8 cellular contexts compared by ENCODE assay signal in the genomic region with DNA sequence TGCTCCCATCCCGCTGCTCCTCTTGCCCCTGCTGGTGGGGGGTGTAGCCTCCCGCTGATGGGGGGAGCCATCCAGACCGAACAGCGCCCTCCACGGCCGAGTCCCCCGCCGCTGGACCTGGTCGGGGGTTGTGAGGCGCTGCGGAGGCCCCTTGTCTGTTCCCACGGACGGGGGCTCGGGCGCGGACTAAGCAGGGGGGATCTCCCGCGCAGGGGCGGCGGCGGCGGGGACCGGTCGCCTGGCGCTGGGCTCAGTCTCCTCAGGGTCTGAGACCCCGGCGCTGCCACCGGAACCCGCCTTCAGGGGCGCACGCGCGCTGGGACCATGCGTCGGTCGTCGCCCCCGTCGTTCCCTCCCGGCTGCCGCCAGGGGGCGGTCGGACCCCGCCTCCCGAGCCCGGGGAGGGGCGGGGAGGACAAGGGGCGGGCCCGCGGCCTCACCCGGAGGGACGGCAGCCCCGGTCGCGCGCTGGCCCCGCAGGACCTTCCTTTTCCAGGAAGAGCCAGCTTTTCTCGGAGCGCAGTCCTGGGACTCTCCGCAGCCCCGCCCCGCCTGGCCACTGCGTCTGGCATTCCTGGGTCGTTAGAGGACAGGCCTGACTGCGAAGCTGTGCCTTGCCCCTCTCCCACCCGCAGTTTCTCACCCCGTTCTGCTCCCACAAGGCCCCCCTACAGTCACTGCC. TPM values are rescaled to one million over a fixed set of nuclear protein-coding genes. Genes with fewer than 3 reads are reported as not detected.
A peak's percentile ranks its signal among the peaks of the same experiment; 100 is the strongest.
DNase-seq lines count a peak whose midpoint lies in the region; ATAC-seq and TF ChIP-seq lines count a peak whose summit lies in the region.

No MANE protein-coding gene starts in this region.

- peak overlapping the region; percentile 71 for H3K9ac ChIP-seq in IMR-90 (ENCODE audit: low read depth, low read length)

- peak overlapping the region; percentile 96 to 100 for H4K8ac ChIP-seq in IMR-90 (ENCODE audit: low read depth in 2 of 2, low read length in 2 of 2)

- dilution Hi-C loops in IMR-90 (cut with HindIII; ENCODE audit: low sequenced_read_pairs, unreplicated experiment), result no loop called here

- H3K18ac ChIP-seq in IMR-90 (ENCODE audit: low read depth, low read length), result peak overlapping the region; percentile 82

- peak overlapping the region; percentile 75 for H3K4me3 ChIP-seq in IMR-90 (ENCODE audit: insufficient read depth, low read depth, low read length)
- peak overlapping the region; percentile 90 for H3K4me3 ChIP-seq in osteoblast (ENCODE audit: insufficient read depth, low read length)
- peak overlapping the region; percentile 69 to 72 for H3K4me3 ChIP-seq in testis

- H3K23ac ChIP-seq in IMR-90 (ENCODE audit: low read depth, low read length), result peak overlapping the region; percentile 87

- peaks cover 5% of the 10 kb centered on the region for H3K4me1 ChIP-seq in IMR-90 (ENCODE audit: control insufficient read depth, insufficient read depth, low read length)
- H3K4me1 ChIP-seq in osteoblast (ENCODE audit: insufficient read depth, low read length), result no peaks in the 10 kb centered on the region
- peaks cover 14% of the 10 kb centered on the region for H3K4me1 ChIP-seq in testis

- peak; percentile 69 for ATAC-seq in GM21515 (IDR thresholded peaks at IDR 0.05; ENCODE audit: unreplicated experiment)
- ATAC-seq in IMR-90 (ENCODE audit: low read depth), result peak; percentile 99

- peak; percentile 39; the same call in 1 of the 2 replicates for TF ChIP-seq POLR2A in IMR-90 (IDR thresholded peaks at IDR 0.05; ENCODE audit: low read depth, low read length)
- no peak for TF ChIP-seq POLR2A in testis (IDR thresholded peaks at IDR 0.05)

- peak overlapping the region; percentile 93 for H4K5ac ChIP-seq in IMR-90 (ENCODE audit: low read depth, low read length)

- DNase-seq in DMS153 treated with DMSO at 0.1 percent for 48 hours (lab: John Stamatoyannopoulos, UW; ENCODE audit: unreplicated experiment), result peak; percentile 62
- peak; percentile 81 for DNase-seq in IMR-90
- peak; percentile 73 for DNase-seq in SK-MEL-5 (ENCODE audit: low read depth, low spot score)
- DNase-seq in activated naive CD4-positive, alpha-beta T cell treated with anti-CD3 and anti-CD28 coated beads, Interleukin-2, amount 10 ng/mL, durations not matched to agents 7 days and 5 days, result peak; percentile 89
- peak; percentile 71 for DNase-seq in globus pallidus (ENCODE audit: low spot score)
- DNase-seq in osteoblast (ENCODE audit: insufficient read length, low spot score, missing footprints), result peak; percentile 100
- peak; percentile 83 for DNase-seq in testis

- POLR2A ChIA-PET in IMR-90 (lab: Charles Lee; ENCODE audit: unreplicated experiment), result interaction anchor here (0.9 kb wide), 1 partner anchor 39 kb away, joined by 12 read pairs; the partner anchor contains the start of gene TNFRSF12A

- peaks cover 28% of the 10 kb centered on the region for H3K36me3 Mint-ChIP-seq in activated naive CD4-positive, alpha-beta T cell treated with anti-CD3 and anti-CD28 coated beads, Interleukin-2, amount 10 ng/mL, durations not matched to agents 7 days and 5 days

- in situ Hi-C loops in IMR-90 (cut with MboI; ENCODE audit: low sequenced_read_pairs) (no loop called here), SK-MEL-5 (cut with HindIII; ENCODE audit: low pct_unique_long_range_greater_than_20kb, low sequenced_read_pairs) (no loop called here)

- H2BK15ac ChIP-seq in IMR-90 (ENCODE audit: low read depth, low read length), result peak overlapping the region; percentile 90; the same call in 1 of the 3 replicates

- WGBS in IMR-90 (ENCODE audit: extremely low coverage in 2 of 2, insufficient read length in 1 of 2), 2 experiments, result 0% methylated on average over 48 of the region's 67 CpGs; no CpG with 5 or more reads in 1 of the 2 experiments
- 0 to 1% methylated on average over 3 to 61 of the region's 67 CpGs for WGBS in testis, 2 donors

- H3K4me1 Mint-ChIP-seq in activated naive CD4-positive, alpha-beta T cell treated with anti-CD3 and anti-CD28 coated beads, Interleukin-2, amount 10 ng/mL, durations not matched to agents 7 days and 5 days, result peaks cover 79% of the 10 kb centered on the region

- H2AK5ac ChIP-seq in IMR-90 (ENCODE audit: low read depth, low read length), result peak overlapping the region; percentile 74

- peak overlapping the region; percentile 84 for H2BK5ac ChIP-seq in IMR-90 (ENCODE audit: low read depth, low read length, poor library complexity, severe bottlenecking)

- intact Hi-C loops in IMR-90 (cut with micrococcal nuclease) (loop anchor here (1.0 to 2.0 kb wide), 4 partner anchors 48 to 107 kb away; no protein-coding TSS in a partner anchor), testis (cut with DNase I; ENCODE audit: low total_unique reads) (loop anchor here (5.0 kb wide), 1 partner anchor 68 kb away; no protein-coding TSS in a partner anchor)

- peak overlapping the region; percentile 71 for H3K4me2 ChIP-seq in IMR-90 (ENCODE audit: low read depth, low read length)
- H3K4me2 ChIP-seq in osteoblast (ENCODE audit: insufficient read depth, low read length), result peak overlapping the region; percentile 90

- H3K9me3 ChIP-seq in IMR-90 (ENCODE audit: control insufficient read depth, insufficient read depth, low read length), result no peaks in the 10 kb centered on the region
- no peaks in the 10 kb centered on the region for H3K9me3 ChIP-seq in osteoblast (ENCODE audit: low read depth, low read length)
- no peaks in the 10 kb centered on the region for H3K9me3 ChIP-seq in testis

- TF ChIP-seq CTCF in IMR-90 (conservative IDR thresholded peaks at IDR 0.05; ENCODE audit: low read depth, low read length) (peak; percentile 94), osteoblast (IDR thresholded peaks at IDR 0.05; ENCODE audit: extremely low read depth, low read depth, low read length) (peak; percentile 65), testis (IDR thresholded peaks at IDR 0.05) (peak; percentile 95 to 99 (median 96))

- H3K27me3 ChIP-seq in IMR-90 (ENCODE audit: control insufficient read depth, insufficient read depth, low read length) (no peaks in the 10 kb centered on the region; the same call in 1 of the 2 replicates), osteoblast (ENCODE audit: insufficient read depth, low read length) (peaks cover 3% of the 10 kb centered on the region), testis (no peaks in the 10 kb centered on the region)

- peaks cover 0 to 16% of the 10 kb centered on the region in 2 experiments; a peak in 1 of 4 replicates for H3K79me1 ChIP-seq in IMR-90 (ENCODE audit: low read depth in 1 of 2, low read length in 2 of 2)

- CTCF ChIA-PET in IMR-90 (lab: Yijun Ruan, JAX), result interaction anchor here (0.6 to 2.2 kb wide), 9 partner anchors 11 to 112 kb away, joined by 3 to 9 read pairs (median 4); partner anchors contain the start of gene ZNF213
- CTCF ChIA-PET in activated naive CD4-positive, alpha-beta T cell treated with anti-CD3 and anti-CD28 coated beads, Interleukin-2, amount 10 ng/mL, durations not matched to agents 7 days and 5 days (lab: Charles Lee), result interaction anchor here (0.7 to 6.5 kb wide), 17 partner anchors 9 to 110 kb away, joined by 3 to 131 read pairs (median 9); partner anchors contain the start of genes ZNF213 and ZSCAN10

- H3K4me3 Mint-ChIP-seq in activated naive CD4-positive, alpha-beta T cell treated with anti-CD3 and anti-CD28 coated beads, Interleukin-2, amount 10 ng/mL, durations not matched to agents 7 days and 5 days, result peak overlapping the region; percentile 96

- H3K56ac ChIP-seq in IMR-90 (ENCODE audit: extremely low read depth, insufficient read depth, low read length), result no peak overlapping the region

- peak overlapping the region; percentile 92 for H3K27ac Mint-ChIP-seq in activated naive CD4-positive, alpha-beta T cell treated with anti-CD3 and anti-CD28 coated beads, Interleukin-2, amount 10 ng/mL, durations not matched to agents 7 days and 5 days

- no peaks in the 10 kb centered on the region for H3K36me3 ChIP-seq in IMR-90 (ENCODE audit: control insufficient read depth, insufficient read depth, low read length)
- no peaks in the 10 kb centered on the region for H3K36me3 ChIP-seq in osteoblast (ENCODE audit: insufficient read depth, low read length)
- no peaks in the 10 kb centered on the region for H3K36me3 ChIP-seq in testis (ENCODE audit: low read depth, missing control alignments)

- H2AK9ac ChIP-seq in IMR-90 (replicated peaks; ENCODE audit: low read depth, low read length, poor library complexity), result peak overlapping the region; percentile 21

- H3K27me3 Mint-ChIP-seq in activated naive CD4-positive, alpha-beta T cell treated with anti-CD3 and anti-CD28 coated beads, Interleukin-2, amount 10 ng/mL, durations not matched to agents 7 days and 5 days, result no peaks in the 10 kb centered on the region

- H3K27ac ChIP-seq in IMR-90 (ENCODE audit: insufficient read depth, low read length), result peak overlapping the region; percentile 89
- peak overlapping the region; percentile 48 for H3K27ac ChIP-seq in osteoblast (ENCODE audit: low read depth, low read length)
- peak overlapping the region; percentile 54 to 58 for H3K27ac ChIP-seq in testis

- H3K79me2 ChIP-seq in osteoblast (ENCODE audit: insufficient read depth, low read length), result no peaks in the 10 kb centered on the region

- peak overlapping the region; percentile 97 for H3K14ac ChIP-seq in IMR-90 (replicated peaks; ENCODE audit: low read depth, low read length)

- H3K9me1 ChIP-seq in IMR-90 (ENCODE audit: insufficient read depth, low read length), result peaks cover 6% of the 10 kb centered on the region

- TF ChIP-seq RAD21 in IMR-90 (IDR thresholded peaks at IDR 0.05; ENCODE audit: low read length), result peak; percentile 86

- no peaks in the 10 kb centered on the region for H3K9me3 Mint-ChIP-seq in activated naive CD4-positive, alpha-beta T cell treated with anti-CD3 and anti-CD28 coated beads, Interleukin-2, amount 10 ng/mL, durations not matched to agents 7 days and 5 days

- H4K20me1 ChIP-seq in IMR-90 (ENCODE audit: insufficient read depth, low read length) (no peaks in the 10 kb centered on the region; the same call in 1 of the 2 replicates), osteoblast (ENCODE audit: insufficient read depth, low read length) (no peaks in the 10 kb centered on the region)

- no peak overlapping the region for H2BK20ac ChIP-seq in IMR-90 (ENCODE audit: low read depth, low read length)

- H2AFZ ChIP-seq in IMR-90 (replicated peaks; ENCODE audit: low read length, poor library complexity), result peak overlapping the region; percentile 100
- H2AFZ ChIP-seq in osteoblast (ENCODE audit: low read length), result peak overlapping the region; percentile 93

- peak overlapping the region; percentile 65 for H4K91ac ChIP-seq in IMR-90 (ENCODE audit: insufficient read depth, low read depth, low read length)

- peak overlapping the region; percentile 66; the same call in 1 of the 2 replicates for H2BK120ac ChIP-seq in IMR-90 (ENCODE audit: low read depth, low read length)

- no TSS peak for BruUV-seq in IMR-90 (replicated peaks; lab: Mats Ljungman, UMichigan)

- peak overlapping the region; percentile 93 for H3K4ac ChIP-seq in IMR-90 (ENCODE audit: low read depth, low read length)

RNA-seq across cellular contexts. Expression of gene IL32, which starts 6.3 kb away (rescaled TPM):
- total RNA-seq in IMR-90 (2012; rRNA removed), result 21.7 and 25.6 TPM in 2 replicates
- polyA plus RNA-seq in IMR-90 (2012; rRNA removed), result 95.7 and 99.9 TPM in 2 replicates
- polyA plus RNA-seq in IMR-90 (2012; cell fraction: cytosol; rRNA removed), result 129 and 155 TPM in 2 replicates
- 61.6 and 113 TPM in 2 replicates for polyA plus RNA-seq in IMR-90 (2012; cell fraction: nucleus; rRNA removed; ENCODE audit: low replicate concordance)
- total RNA-seq in SK-MEL-5 (2014; rRNA removed; shearing (Covaris generic)), result not detected in 2 replicates
- not detected in 2 replicates for polyA plus RNA-seq in SK-MEL-5 (2015; cell fraction: cytosol; rRNA removed)
- polyA plus RNA-seq in SK-MEL-5 (2015; cell fraction: nucleus; rRNA removed), result not detected in 2 replicates
- total RNA-seq in osteoblast, result 0.72 TPM in 1 of 2 replicates, not detected in the other
- total RNA-seq in testis, result 10 to 100 TPM; 27.1 to 33.0 TPM
- polyA plus RNA-seq in testis (ENCODE audit: insufficient read depth, low read depth, low replicate concordance), result 62.2 TPM

RNA-seq across cellular contexts. Expression of gene MMP25, which starts 12.8 kb away (rescaled TPM):
- total RNA-seq in IMR-90 (2012; rRNA removed), result not detected in 2 replicates
- 0.07 TPM in 2 replicates for polyA plus RNA-seq in IMR-90 (2012; rRNA removed)
- polyA plus RNA-seq in IMR-90 (2012; cell fraction: cytosol; rRNA removed), result 0.03 and 0.07 TPM in 2 replicates
- polyA plus RNA-seq in IMR-90 (2012; cell fraction: nucleus; rRNA removed; ENCODE audit: low replicate concordance), result 0.50 and 0.57 TPM in 2 replicates
- total RNA-seq in SK-MEL-5 (2014; rRNA removed; shearing (Covaris generic)), result 0.03 TPM in 1 of 2 replicates, not detected in the other
- 0.04 TPM in 1 of 2 replicates, not detected in the other for polyA plus RNA-seq in SK-MEL-5 (2015; cell fraction: cytosol; rRNA removed)
- 0.07 TPM in 1 of 2 replicates, not detected in the other for polyA plus RNA-seq in SK-MEL-5 (2015; cell fraction: nucleus; rRNA removed)
- total RNA-seq in osteoblast, result under 0.01 TPM in 1 of 2 replicates, not detected in the other
- total RNA-seq in testis, result 1 to 10 TPM in 1 of 2 donors, under 1 TPM in 1; 0.62 to 1.5 TPM
- 0.53 TPM for polyA plus RNA-seq in testis (ENCODE audit: insufficient read depth, low read depth, low replicate concordance)

RNA-seq across cellular contexts. Expression of gene BICDL2, which starts 22.4 kb away (rescaled TPM):
- total RNA-seq in IMR-90 (2012; rRNA removed) (under 0.01 and 0.18 TPM in 2 replicates), osteoblast (0.29 TPM in 1 of 2 replicates, not detected in the other), testis (1 to 10 TPM in 1 of 2 donors, under 1 TPM in 1; 0.37 to 1.3 TPM)
- polyA plus RNA-seq in IMR-90 (2012; rRNA removed) (0.17 and 0.19 TPM in 2 replicates), testis (ENCODE audit: insufficient read depth, low read depth, low replicate concordance) (0.29 TPM)
- polyA plus RNA-seq in IMR-90 (2012; cell fraction: cytosol; rRNA removed), result 0.15 and 0.25 TPM in 2 replicates
- polyA plus RNA-seq in IMR-90 (2012; cell fraction: nucleus; rRNA removed; ENCODE audit: low replicate concordance), result 0.05 and 0.20 TPM in 2 replicates
- total RNA-seq in SK-MEL-5 (2014; rRNA removed; shearing (Covaris generic)), result 0.24 and 0.29 TPM in 2 replicates
- polyA plus RNA-seq in SK-MEL-5 (2015; cell fraction: cytosol; rRNA removed), result not detected in 2 replicates
- polyA plus RNA-seq in SK-MEL-5 (2015; cell fraction: nucleus; rRNA removed), result not detected in 2 replicates

RNA-seq across cellular contexts. Expression of gene THOC6, which starts 35.3 kb away (rescaled TPM):
- total RNA-seq in IMR-90 (2012; rRNA removed) (16.1 and 16.8 TPM in 2 replicates), osteoblast (21.8 and 23.5 TPM in 2 replicates), testis (10 to 100 TPM; 17.3 to 27.3 TPM)
- polyA plus RNA-seq in IMR-90 (2012; rRNA removed) (23.1 and 26.0 TPM in 2 replicates), testis (ENCODE audit: insufficient read depth, low read depth, low replicate concordance) (19.6 TPM)
- 19.7 and 25.7 TPM in 2 replicates for polyA plus RNA-seq in IMR-90 (2012; cell fraction: cytosol; rRNA removed)
- 128 and 164 TPM in 2 replicates for polyA plus RNA-seq in IMR-90 (2012; cell fraction: nucleus; rRNA removed; ENCODE audit: low replicate concordance)
- total RNA-seq in SK-MEL-5 (2014; rRNA removed; shearing (Covaris generic)), result 15.4 and 24.3 TPM in 2 replicates
- polyA plus RNA-seq in SK-MEL-5 (2015; cell fraction: cytosol; rRNA removed), result 24.5 and 25.9 TPM in 2 replicates
- polyA plus RNA-seq in SK-MEL-5 (2015; cell fraction: nucleus; rRNA removed), result 36.0 and 51.1 TPM in 2 replicates

RNA-seq across cellular contexts. Expression of gene HCFC1R1, which starts 35.4 kb away (rescaled TPM):
- total RNA-seq in IMR-90 (2012; rRNA removed) (7.2 and 9.7 TPM in 2 replicates), osteoblast (20.3 and 21.2 TPM in 2 replicates), testis (10 to 100 TPM; 30.2 to 39.4 TPM)
- polyA plus RNA-seq in IMR-90 (2012; rRNA removed) (57.9 and 121 TPM in 2 replicates), testis (ENCODE audit: insufficient read depth, low read depth, low replicate concordance) (94.5 TPM)
- 41.2 and 72.4 TPM in 2 replicates for polyA plus RNA-seq in IMR-90 (2012; cell fraction: cytosol; rRNA removed)
- polyA plus RNA-seq in IMR-90 (2012; cell fraction: nucleus; rRNA removed; ENCODE audit: low replicate concordance), result 15.4 and 31.6 TPM in 2 replicates
- total RNA-seq in SK-MEL-5 (2014; rRNA removed; shearing (Covaris generic)), result 11.0 and 12.3 TPM in 2 replicates
- 21.1 and 42.5 TPM in 2 replicates for polyA plus RNA-seq in SK-MEL-5 (2015; cell fraction: cytosol; rRNA removed)
- polyA plus RNA-seq in SK-MEL-5 (2015; cell fraction: nucleus; rRNA removed), result 24.7 and 37.7 TPM in 2 replicates

Comparison
In these comparisons a context has a peak if more than half of its experiments do, and no peak if none do; other contexts are left out.
1. Peak in every context shown above with its lines: DNase-seq, ATAC-seq, H3K4me3 ChIP-seq and H3K27ac ChIP-seq.
2. RNA of gene IL32, which starts 6.3 kb away (total RNA-seq): 27.1 to 33.0 TPM in testis and 21.7 to 25.6 TPM in IMR-90; 0.72 TPM in osteoblast and not detected in SK-MEL-5; every median in the first group is over 10 times any median in the second.